Comparison of ENCODE assay signal across 16 cellular contexts in genomic region chr4:184443318-184443717, GRCh38.
"Had no signal": no experiment of that assay in that cellular context is flagged by ENCODE, and none has a peak within 500 bp of the region (broad histone marks: within the 10 kb centered on the region; RNA-seq: fewer than 3 reads in every experiment).

No MANE protein-coding gene starts in this region.

- H3K27me3 ChIP-seq: adrenal gland, foreskin keratinocyte, ovary had no signal

- H3K4me3 Mint-ChIP-seq: activated CD4-positive, alpha-beta T cell treated with anti-CD3 and anti-CD28 coated beads for 36 hours; activated T-cell treated with anti-CD3 and anti-CD28 coated beads, Interleukin-2, amount 50 U/mL, for 4 hours had no signal

- H3K9me3 Mint-ChIP-seq: activated T-cell treated with anti-CD3 and anti-CD28 coated beads, Interleukin-2, amount 50 U/mL, for 4 hours had no signal

- H3K9me3 ChIP-seq: adrenal gland, mucosa of descending colon, ovary had no signal

- H3K4me3 ChIP-seq: adrenal gland, mucosa of descending colon, ovary had no signal

- ATAC-seq: activated CD4-positive, alpha-beta T cell treated with anti-CD3 and anti-CD28 coated beads for 36 hours; activated T-cell treated with anti-CD3 and anti-CD28 coated beads, Interleukin-2, amount 50 U/mL, for 4 hours; foreskin keratinocyte; left lobe of liver; mucosa of descending colon had no signal

- H3K36me3 ChIP-seq: adrenal gland, ovary had no signal

- FAIRE-seq: colon, endothelial cell of umbilical vein, urothelium cell line had no signal

- H3K27me3 Mint-ChIP-seq: activated CD4-positive, alpha-beta T cell treated with anti-CD3 and anti-CD28 coated beads for 36 hours had no signal

- DNase-seq: activated CD4-positive, alpha-beta T cell treated with anti-CD3 and anti-CD28 coated beads for 36 hours; activated CD8-positive, alpha-beta memory T cell treated with anti-CD3 and anti-CD28 coated beads for 24 hours; activated naive CD4-positive, alpha-beta T cell; activated T-cell treated with anti-CD3 and anti-CD28 coated beads, Interleukin-2, amount 50 U/mL, for 4 hours; adrenal gland; foreskin keratinocyte; mammary epithelial cell; mucosa of descending colon; ovary; stimulated activated CD4-positive, alpha-beta T cell treated with anti-CD3 and anti-CD28 coated beads, Interleukin-12 subunit alpha, Interleukin-12 subunit beta, amount 100 ng/mL, for 4 hours; SW 1271; T1000 had no signal

- H3K27ac ChIP-seq: adrenal gland, foreskin keratinocyte, ovary had no signal

- H3K4me1 ChIP-seq: foreskin keratinocyte had no signal
